1 cellular context compared by ENCODE assay signal in the genomic region with DNA sequence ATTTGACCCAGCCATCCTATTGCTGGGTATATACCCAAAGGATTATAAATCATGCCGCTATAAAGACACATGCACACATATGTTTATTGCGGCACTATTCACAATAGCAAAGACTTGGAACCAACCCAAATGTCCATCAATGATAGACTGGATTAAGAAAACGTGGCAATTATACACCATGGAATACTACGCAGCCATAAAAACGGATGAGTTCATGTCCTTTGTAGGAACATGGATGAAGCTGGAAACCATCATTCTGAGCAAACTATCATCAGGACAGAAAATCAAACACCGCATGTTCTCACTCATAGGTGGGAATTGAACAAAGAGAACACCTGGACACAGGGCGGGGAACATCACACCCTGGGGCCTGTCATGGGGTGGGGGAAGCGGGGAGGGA.
TF ChIP-seq lines count a peak whose summit lies in the region.
"Not testable (repeated sequence)": the region's sequence is repeated elsewhere in the genome, so short reads cannot be mapped to it uniquely, and the experiment has no call there.

No MANE protein-coding gene starts in this region.

- H3K9me3 ChIP-seq in HEK293 (ENCODE audit: control insufficient read depth, insufficient read depth, low read depth, low read length) = not testable (repeated sequence)

- not testable (repeated sequence) for TF ChIP-seq CTCF in HEK293 (tag by site-specific recombination; IDR thresholded peaks at IDR 0.05)

- not testable (repeated sequence) for H3K36me3 ChIP-seq in HEK293 (ENCODE audit: control insufficient read depth in 2 of 2, insufficient read depth in 1 of 2, low read length in 2 of 2)

- CTCF ChIA-PET in HEK293 (lab: Yijun Ruan, JAX) = not testable (repeated sequence)

- not testable (repeated sequence) for H3K4me3 ChIP-seq in HEK293 (ENCODE audit: low read depth, low read length)

- H3K27ac ChIP-seq in HEK293 (ENCODE audit: extremely low read depth, low read depth, low read length) = not testable (repeated sequence)

- POLR2A ChIA-PET in HEK293 (lab: Yijun Ruan, JAX) = not testable (repeated sequence)

- not testable (repeated sequence) for H3K4me1 ChIP-seq in HEK293 (ENCODE audit: control insufficient read depth, insufficient read depth, low read length)

TF ChIP-seq in HEK293, 187 proteins besides CTCF, POLR2A, EP300 and RAD21:
- peak; percentile 92 for TF ChIP-seq ZNF146 (tag by site-specific recombination; IDR thresholded peaks at IDR 0.05)
